ENCODE assay signal across 1 cellular context in the genomic region with DNA sequence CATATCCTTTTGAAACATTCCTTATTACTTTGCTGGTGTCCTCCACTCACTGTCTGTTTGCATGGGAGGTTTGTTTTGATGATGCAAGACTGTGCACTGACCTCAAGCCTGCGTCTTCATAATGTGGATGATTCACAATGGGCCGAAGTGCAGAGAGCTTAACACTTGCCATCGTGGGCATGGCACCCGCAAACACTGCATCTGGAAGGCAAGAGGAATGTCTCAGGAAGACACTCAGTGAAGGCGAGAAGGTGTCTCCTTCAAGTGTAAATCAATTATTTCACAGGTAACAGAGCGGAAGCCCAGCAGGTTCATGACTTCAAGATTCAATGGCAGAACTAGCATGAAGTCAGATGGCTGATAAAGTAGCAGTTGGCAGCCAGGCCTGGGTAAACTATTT.
TF ChIP-seq lines count a peak whose summit lies in the region.

No MANE protein-coding gene starts in this region.

TF ChIP-seq in endothelial cell of umbilical vein, 7 proteins besides CTCF, POLR2A, EP300 and RAD21:
- TF ChIP-seq MYC (IDR thresholded peaks at IDR 0.05; ENCODE audit: low read depth, low read length) = no peak
